ENCODE assay signal across 8 cellular contexts in the genomic region with DNA sequence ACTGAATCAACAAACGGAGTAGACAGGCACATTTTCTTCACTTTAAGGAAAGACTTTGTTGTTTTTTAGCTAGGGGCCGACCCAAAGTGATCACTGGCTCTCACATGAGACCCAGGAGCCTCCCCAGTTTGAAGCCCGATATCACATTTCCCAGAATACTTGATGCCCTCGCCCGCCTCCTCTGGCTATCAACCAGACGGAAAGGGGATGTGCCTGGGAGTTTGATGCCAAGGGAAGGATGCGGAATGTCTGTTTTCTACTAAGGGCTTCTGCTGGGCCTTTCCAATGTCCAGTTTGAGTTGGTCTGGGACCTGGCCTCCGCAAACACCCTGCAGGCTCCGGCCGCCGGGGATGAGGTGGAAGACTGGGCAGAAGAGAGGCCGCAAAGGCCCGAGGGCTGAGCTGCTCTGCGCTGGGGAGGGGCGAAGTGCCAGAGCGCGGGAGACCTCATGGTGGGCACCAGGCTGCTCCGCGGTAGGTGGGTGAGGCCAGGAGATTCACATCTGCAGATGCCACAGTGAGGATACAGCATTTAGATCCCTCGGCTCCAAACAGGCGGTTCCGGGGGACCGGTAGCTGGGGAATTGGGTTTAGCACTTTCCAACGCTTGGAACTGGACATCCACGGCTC. TPM values are rescaled to one million over a fixed set of nuclear protein-coding genes. Genes with fewer than 3 reads are reported as not detected.
DNase-seq lines count a peak whose midpoint lies in the region; ATAC-seq and TF ChIP-seq lines count a peak whose summit lies in the region.

No MANE protein-coding gene starts in this region.

- H3K27me3 ChIP-seq in ectodermal cell (ENCODE audit: control insufficient read depth, insufficient read depth, low read length, poor library complexity, severe bottlenecking): no peaks in the 10 kb centered on the region

- ATAC-seq in natural killer cell: peak in 2 of 3 donors; percentile 4 to 9

- WGBS in ectodermal cell, 2 experiments: 28 to 29% methylated on average over 25 of the region's 25 CpGs

- H3K9me3 ChIP-seq in ectodermal cell (ENCODE audit: control insufficient read depth, low read length): no peaks in the 10 kb centered on the region

- no peaks in the 10 kb centered on the region for H3K4me1 ChIP-seq in ectodermal cell (ENCODE audit: control insufficient read depth, insufficient read depth, low read length)

- no peaks in the 10 kb centered on the region for H3K36me3 Mint-ChIP-seq in natural killer cell

- H3K27ac ChIP-seq in ectodermal cell (ENCODE audit: insufficient read depth, low read depth, low read length, poor library complexity, severe bottlenecking): no peak overlapping the region

- H3K4me1 Mint-ChIP-seq in natural killer cell: peaks cover 7 to 18% of the 10 kb centered on the region in 2 donors

- TF ChIP-seq CTCF in natural killer cell (IDR thresholded peaks at IDR 0.05): no peak

- peaks cover 0 to 2% of the 10 kb centered on the region in 2 donors for H3K27me3 Mint-ChIP-seq in natural killer cell (ENCODE audit: low read depth in 2 of 2)

- peak overlapping the region; percentile 97 for H3K4me3 ChIP-seq in ectodermal cell (ENCODE audit: insufficient read depth, low read depth, low read length)

- H3K4me3 Mint-ChIP-seq in natural killer cell: peak overlapping the region; percentile 88

- peak; percentile 59 for DNase-seq in NCI-H510A treated with DMSO at 0.1 percent for 48 hours (lab: John Stamatoyannopoulos, UW)
- no peak for DNase-seq in NCI-H510A (lab: John Stamatoyannopoulos, UW)
- peak; percentile 30 for DNase-seq in NCI-H2171 (lab: John Stamatoyannopoulos, UW)
- no peak for DNase-seq in natural killer cell
- no peak for DNase-seq in NCI-H2081 (lab: John Stamatoyannopoulos, UW)
- DNase-seq in occipital lobe (lab: John Stamatoyannopoulos, UW): no peak
- DNase-seq in NOMO-1 treated with DMSO at 0.1 percent for 48 hours (lab: John Stamatoyannopoulos, UW; ENCODE audit: unreplicated experiment): no peak

- intact Hi-C loops in natural killer cell (cut with micrococcal nuclease): no loop called here

- no peaks in the 10 kb centered on the region for H3K9me3 Mint-ChIP-seq in natural killer cell

- H3K36me3 ChIP-seq in ectodermal cell (ENCODE audit: control insufficient read depth, insufficient read depth, low read length): no peaks in the 10 kb centered on the region

- H3K27ac Mint-ChIP-seq in natural killer cell: peak overlapping the region; percentile 62 to 92

RNA-seq across cellular contexts. Expression of a gene that starts 0.5 kb away (rescaled TPM):
- polyA plus RNA-seq in ectodermal cell (2013, experiment 1 of 4): 3.4 TPM
- 4.1 TPM for polyA plus RNA-seq in ectodermal cell (2013, experiment 2 of 4)
- polyA plus RNA-seq in ectodermal cell (2013, experiment 3 of 4): 3.4 TPM
- 2.2 TPM for polyA plus RNA-seq in ectodermal cell (2013, experiment 4 of 4)
- under 1 TPM; 0.34 to 0.70 (median 0.47) TPM for total RNA-seq in natural killer cell
- 6.1 TPM for total RNA-seq in occipital lobe

RNA-seq across cellular contexts. Expression of a gene that starts 36.4 kb away (rescaled TPM):
- polyA plus RNA-seq in ectodermal cell (2013, experiment 1 of 4): 43.6 TPM
- polyA plus RNA-seq in ectodermal cell (2013, experiment 2 of 4): 41.6 TPM
- polyA plus RNA-seq in ectodermal cell (2013, experiment 3 of 4): 34.2 TPM
- 40.0 TPM for polyA plus RNA-seq in ectodermal cell (2013, experiment 4 of 4)
- 100 to 1,000 TPM; 431 to 493 (median 446) TPM for total RNA-seq in natural killer cell
- total RNA-seq in occipital lobe: 41.0 TPM

Comparison
In these comparisons a context has a peak if more than half of its experiments do, and no peak if none do; other contexts are left out.
1. DNase-seq: peak in NCI-H510A treated with DMSO at 0.1 percent for 48 hours (single experiment) and NCI-H2171 (single experiment); none in NCI-H510A (single experiment), natural killer cell (single experiment), NCI-H2081 (0 of 2), occipital lobe (single experiment) and NOMO-1 treated with DMSO at 0.1 percent for 48 hours (single experiment).
2. RNA of a gene that starts 36.4 kb away (total RNA-seq): 431 to 493 TPM in natural killer cell; 41.0 TPM in occipital lobe (single experiment); every median in the first group is over 10 times any median in the second.